ENCODE assay signal across 8 cellular contexts in genomic region chr1:116643281-116643751, GRCh38. TPM values are rescaled to one million over a fixed set of nuclear protein-coding genes. Genes with fewer than 3 reads are reported as not detected.
DNase-seq lines count a peak whose midpoint lies in the region; FAIRE-seq and TF ChIP-seq lines count a peak whose summit lies in the region.
"Not testable (repeated sequence)": the region's sequence is repeated elsewhere in the genome, so short reads cannot be mapped to it uniquely, and the experiment has no call there.
"Had no signal": no experiment of that assay in that cellular context is flagged by ENCODE, and none has a peak within 500 bp of the region (broad histone marks: within the 10 kb centered on the region; RNA-seq: fewer than 3 reads in every experiment).

No MANE protein-coding gene starts in this region.

- intact Hi-C loops in Calu3 (cut with micrococcal nuclease; ENCODE audit: unreplicated experiment); MCF 10A (cut with micrococcal nuclease): not testable (repeated sequence)

- H3K23ac ChIP-seq in trophoblast cell (ENCODE audit: low read length): not testable (repeated sequence)

- peak; percentile 75 for FAIRE-seq in RCC 7860 (lab: Jason Lieb, UNC)

- H3K4me3 ChIP-seq in hepatocyte; trophoblast cell (ENCODE audit: low read depth, low read length): not testable (repeated sequence)

- peak overlapping the region; percentile 91 for H3K27ac ChIP-seq in hepatocyte
- peak overlapping the region; percentile 92 for H3K27ac ChIP-seq in trophoblast cell (ENCODE audit: low read depth, low read length)

- TF ChIP-seq CTCF in Calu3 (IDR thresholded peaks at IDR 0.05; ENCODE audit: unreplicated experiment); MCF 10A (IDR thresholded peaks at IDR 0.05; ENCODE audit: unreplicated experiment); hepatocyte (IDR thresholded peaks at IDR 0.05; ENCODE audit: poor library complexity): not testable (repeated sequence)

- not testable (repeated sequence) for H2AK5ac ChIP-seq in trophoblast cell (ENCODE audit: low read length)

- not testable (repeated sequence) for H3K9ac ChIP-seq in trophoblast cell (ENCODE audit: low read length)

- not testable (repeated sequence) for H2BK12ac ChIP-seq in trophoblast cell (ENCODE audit: low read length)

- H3K9me3 Mint-ChIP-seq in Calu3 (ENCODE audit: low read depth, unreplicated experiment); MCF 10A (ENCODE audit: unreplicated experiment): not testable (repeated sequence)

- not testable (repeated sequence) for H2BK5ac ChIP-seq in trophoblast cell (ENCODE audit: low read depth, low read length, poor library complexity)

- H4K8ac ChIP-seq in trophoblast cell (ENCODE audit: low read depth, low read length): not testable (repeated sequence)

- H3K36me3 Mint-ChIP-seq in Calu3 (ENCODE audit: insufficient read depth, unreplicated experiment): peaks cover 10% of the 10 kb centered on the region
- not testable (repeated sequence) for H3K36me3 Mint-ChIP-seq in MCF 10A (ENCODE audit: insufficient read depth, unreplicated experiment)

- H3K4me3 Mint-ChIP-seq in Calu3 (ENCODE audit: low read depth, unreplicated experiment): not testable (repeated sequence)
- H3K4me3 Mint-ChIP-seq in MCF 10A (ENCODE audit: unreplicated experiment): peak overlapping the region; percentile 36

- H3K4me2 ChIP-seq in hepatocyte: peak overlapping the region; percentile 63
- H3K4me2 ChIP-seq in trophoblast cell (ENCODE audit: low read length): not testable (repeated sequence)

- BruUV-seq in Calu3 (replicated peaks; lab: Mats Ljungman, UMichigan); MCF 10A (replicated peaks; lab: Mats Ljungman, UMichigan): not testable (repeated sequence)

- not testable (repeated sequence) for H4K12ac ChIP-seq in trophoblast cell (ENCODE audit: low read depth, low read length)

- H3K4me1 ChIP-seq in hepatocyte (ENCODE audit: insufficient read depth) (peaks cover 47% of the 10 kb centered on the region), trophoblast cell (ENCODE audit: control insufficient read depth in 1 of 2, insufficient read depth in 2 of 2, low read length in 2 of 2) (peaks cover 38 to 40% of the 10 kb centered on the region in 2 experiments)

- H2BK120ac ChIP-seq in trophoblast cell (ENCODE audit: insufficient read depth, low read length, poor library complexity): not testable (repeated sequence)

- not testable (repeated sequence) for H4K91ac ChIP-seq in trophoblast cell (ENCODE audit: low read depth, low read length)

- H3K9me2 ChIP-seq in hepatocyte (replicated peaks; ENCODE audit: insufficient read depth): not testable (repeated sequence)

- not testable (repeated sequence) for H3K4ac ChIP-seq in trophoblast cell (ENCODE audit: low read depth, low read length)

- peak; percentile 17 for DNase-seq in Calu3
- peak; percentile 57 for DNase-seq in HT1080 (ENCODE audit: low read depth)
- peak; percentile 45 for DNase-seq in NCI-H2171 (lab: John Stamatoyannopoulos, UW)
- DNase-seq in RCC 7860 (ENCODE audit: low spot score): peak; percentile 68
- peak; percentile 55 for DNase-seq in MCF 10A (ENCODE audit: unreplicated experiment)
- DNase-seq in hepatocyte (ENCODE audit: low spot score): peak; percentile 62
- DNase-seq in trophoblast cell: peak; percentile 78 to 80

- H3K4me1 Mint-ChIP-seq in Calu3 (ENCODE audit: low read depth, unreplicated experiment) (peaks cover 66% of the 10 kb centered on the region), MCF 10A (ENCODE audit: insufficient read depth, unreplicated experiment) (peaks cover 27% of the 10 kb centered on the region)

- CTCF ChIA-PET in Calu3 (lab: Charles Lee); MCF 10A (lab: Yijun Ruan, JAX): not testable (repeated sequence)

- not testable (repeated sequence) for H3K9me3 ChIP-seq in hepatocyte (ENCODE audit: low read depth); trophoblast cell (ENCODE audit: insufficient read depth, low read depth, low read length)

- POLR2A ChIA-PET in MCF 10A (lab: Yijun Ruan, JAX): not testable (repeated sequence)

- not testable (repeated sequence) for H3K36me3 ChIP-seq in hepatocyte (replicated peaks; ENCODE audit: insufficient read depth, low read depth); trophoblast cell (ENCODE audit: control insufficient read depth in 1 of 2, insufficient read depth in 2 of 2, low read length in 2 of 2)

- not testable (repeated sequence) for H3K27me3 ChIP-seq in hepatocyte; trophoblast cell (ENCODE audit: insufficient read depth, low read length)

- not testable (repeated sequence) for H3K18ac ChIP-seq in trophoblast cell (ENCODE audit: low read length)

- peaks cover 21% of the 10 kb centered on the region for H3K79me2 ChIP-seq in hepatocyte
- H3K79me2 ChIP-seq in trophoblast cell (ENCODE audit: control insufficient read depth, insufficient read depth, low read length, poor library complexity): peaks cover 13% of the 10 kb centered on the region

- not testable (repeated sequence) for H3K27me3 Mint-ChIP-seq in Calu3 (ENCODE audit: unreplicated experiment); MCF 10A (ENCODE audit: insufficient read depth, unreplicated experiment)

- peak overlapping the region; percentile 83 for H3K27ac Mint-ChIP-seq in Calu3 (ENCODE audit: unreplicated experiment)
- H3K27ac Mint-ChIP-seq in MCF 10A (ENCODE audit: low read depth, unreplicated experiment): not testable (repeated sequence)

- WGBS in hepatocyte (ENCODE audit: low lambda C conversion rate, missing lambda C conversion rate): 52% methylated on average over 12 of the region's 12 CpGs
- WGBS in trophoblast cell (ENCODE audit: extremely low coverage, insufficient coverage, insufficient read length): no CpG with 5 or more reads among the region's 12 CpGs

- not testable (repeated sequence) for H3K14ac ChIP-seq in trophoblast cell (ENCODE audit: low read length)

- H2AFZ ChIP-seq in hepatocyte; trophoblast cell (ENCODE audit: insufficient read depth, low read length, poor library complexity): not testable (repeated sequence)

- not testable (repeated sequence) for H4K20me1 ChIP-seq in hepatocyte (ENCODE audit: insufficient read depth, poor library complexity, severe bottlenecking)

- H3K79me1 ChIP-seq in trophoblast cell (ENCODE audit: low read length): peaks cover 33% of the 10 kb centered on the region

RNA-seq across cellular contexts. Expression of gene IGSF3, which starts 24.2 kb away (rescaled TPM):
- total RNA-seq in Calu3 (2022) (13.2 and 15.3 TPM in 2 replicates), MCF 10A (2022) (3.5 and 4.6 TPM in 2 replicates), hepatocyte (27.2 and 34.0 TPM in 2 replicates)
- total RNA-seq in HT1080 (2014; rRNA removed; shearing (Covaris generic)): 11.1 and 14.0 TPM in 2 replicates
- 6.9 and 7.9 TPM in 2 replicates for polyA plus RNA-seq in HT1080 (2015; cell fraction: cytosol; rRNA removed)
- polyA plus RNA-seq in HT1080 (2015; cell fraction: nucleus; rRNA removed): 16.0 and 16.3 TPM in 2 replicates
- polyA plus RNA-seq in hepatocyte: 8.8 and 9.3 TPM in 2 replicates
- polyA plus RNA-seq in trophoblast cell (2013): 74.5 and 75.3 TPM in 2 replicates
- polyA plus RNA-seq: IgD-negative memory B cell had no signal

Comparison
In these comparisons a context has a peak if more than half of its experiments do, and no peak if none do; other contexts are left out.
1. DNase-seq: peak in every context shown above with its lines; median percentile 79 in trophoblast cell; 68 in RCC 7860; 62 in hepatocyte; 57 in HT1080; 55 in MCF 10A; 45 in NCI-H2171; 17 in Calu3.